In the genomic region with DNA sequence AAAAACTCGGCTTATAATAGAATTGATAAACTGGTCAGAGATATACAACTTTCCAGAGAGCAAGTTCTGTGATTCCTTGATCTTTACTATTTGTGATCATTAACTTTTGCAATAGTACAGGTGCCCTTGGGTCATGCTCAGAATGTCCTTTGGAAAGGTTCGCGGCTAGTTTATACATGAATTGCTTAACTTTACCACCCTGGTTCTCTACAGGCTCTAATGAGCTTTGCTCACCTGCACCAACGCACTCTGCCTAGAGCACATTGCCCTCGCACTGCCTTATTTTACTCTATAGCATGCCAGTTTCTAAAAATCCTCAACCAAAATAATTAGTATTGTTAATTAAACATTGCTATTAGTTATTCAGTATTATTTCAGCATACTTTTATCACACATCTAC, we compare ENCODE assay signal across 28 cellular contexts.
"Had no signal": no experiment of that assay in that cellular context is flagged by ENCODE, and none has a peak within 500 bp of the region (broad histone marks: within the 10 kb centered on the region; RNA-seq: fewer than 3 reads in every experiment).

No MANE protein-coding gene starts in this region.

- H3K27ac ChIP-seq: neutrophil, pancreas, prostate gland, skin epidermis, spleen, suprapubic skin, testis, tibial artery, transverse colon, upper lobe of right lung, uterus had no signal

- H3K27me3 ChIP-seq: neutrophil, pancreas, spleen, suprapubic skin, testis, tibial artery, transverse colon, upper lobe of right lung, uterus had no signal

- H3K9me3 ChIP-seq: neutrophil, pancreas, prostate gland, suprapubic skin, testis, tibial artery, transverse colon, upper lobe of right lung, uterus had no signal

- DNase-seq: naive thymus-derived CD8-positive, alpha-beta T cell; nephron progenitor cell; nucleus accumbens; pancreas; right cardiac atrium; spleen; stimulated activated CD4-positive, alpha-beta T cell treated with anti-CD3 and anti-CD28 coated beads, Interleukin-12 subunit alpha, Interleukin-12 subunit beta, amount 100 ng/mL, for 4 hours; stimulated activated CD4-positive, alpha-beta T cell treated with anti-CD3 and anti-CD28 coated beads, Interleukin-1b, Interleukin-23, amount 100 ng/mL, for 48 hours; stimulated activated CD4-positive, alpha-beta T cell treated with anti-CD3 and anti-CD28 coated beads, Interleukin-4, amount 100 ng/mL, for 1 hour; stimulated activated CD4-positive, alpha-beta T cell treated with anti-CD3 and anti-CD28 coated beads, Interleukin-4, amount 100 ng/mL, for 4 hours; stimulated activated CD8-positive, alpha-beta memory T cell treated with anti-CD3 and anti-CD28 coated beads, Interleukin-4, amount 100 ng/mL, for 48 hours; stimulated activated naive CD4-positive, alpha-beta T cell; stimulated activated naive CD8-positive, alpha-beta T cell treated with anti-CD3 and anti-CD28 coated beads, Interleukin-15, amount 100 ng/mL, for 72 hours; stimulated activated naive CD8-positive, alpha-beta T cell treated with anti-CD3 and anti-CD28 coated beads, Interleukin-15, Interleukin-2, amounts not matched to agents 100 U/mL and 50 U/mL, for 24 hours; substantia nigra; testis; tibial artery; transverse colon; upper lobe of right lung; uterus had no signal

- H3K4me2 ChIP-seq: smooth muscle cell had no signal

- H3K4me3 ChIP-seq: pancreas, prostate gland, skin epidermis, smooth muscle cell, spleen, suprapubic skin, testis, tibial artery, transverse colon, upper lobe of right lung, uterus had no signal

- H3K36me3 ChIP-seq: neutrophil, pancreas, prostate gland, spleen, suprapubic skin, tibial artery, transverse colon, upper lobe of right lung, uterus had no signal

- ATAC-seq: naive thymus-derived CD8-positive, alpha-beta T cell; natural killer cell treated with Interleukin-12 subunit alpha and Interleukin-12 subunit beta and Interleukin-15 and Interleukin-18, amount 100 ng/mL, for 72 hours; pancreas; right cardiac atrium; sciatic nerve; stimulated activated memory B cell treated with anti-CD40 and anti-IgM and Interleukin-4, amounts not matched to agents 10 μg/mL and 1 μg/mL and 100 μg/mL, for 72 hours; stimulated activated naive CD8-positive, alpha-beta T cell treated with anti-CD3 and anti-CD28 coated beads, Interleukin-15, amount 100 ng/mL, for 72 hours; stimulated activated naive CD8-positive, alpha-beta T cell treated with anti-CD3 and anti-CD28 coated beads, Interleukin-15, Interleukin-2, amounts not matched to agents 100 U/mL and 50 U/mL, for 24 hours; upper lobe of right lung had no signal

- H3K4me1 ChIP-seq: pancreas, prostate gland, spleen, suprapubic skin, testis, tibial artery, transverse colon, upper lobe of right lung, uterus had no signal
